ENCODE assay signal across 30 cellular contexts in genomic region chr4:10011885-10012284, GRCh38. TPM values are rescaled to one million over a fixed set of nuclear protein-coding genes. Genes with fewer than 3 reads are reported as not detected.
"Had no signal": no experiment of that assay in that cellular context is flagged by ENCODE, and none has a peak within 500 bp of the region (broad histone marks: within the 10 kb centered on the region; RNA-seq: fewer than 3 reads in every experiment).

No MANE protein-coding gene starts in this region.

- H3K4me3 Mint-ChIP-seq: activated B cell treated with CpG ODN at 0.5 μM for 24 hours; activated CD4-positive, alpha-beta T cell treated with anti-CD3 and anti-CD28 coated beads for 36 hours; activated naive CD4-positive, alpha-beta T cell treated with anti-CD3 and anti-CD28 coated beads for 36 hours; activated naive CD8-positive, alpha-beta T cell treated with anti-CD3 and anti-CD28 coated beads, Interleukin-2, amount 10 ng/mL, durations not matched to agents 7 days and 5 days; effector memory CD8-positive, alpha-beta T cell; immature natural killer cell; mesothelial cell of epicardium; naive B cell had no signal

- ATAC-seq: activated CD4-positive, alpha-beta T cell treated with anti-CD3 and anti-CD28 coated beads for 36 hours; effector memory CD8-positive, alpha-beta T cell; heart left ventricle; sciatic nerve; stimulated activated naive CD8-positive, alpha-beta T cell treated with anti-CD3 and anti-CD28 coated beads, Interleukin-15, Interleukin-2, amounts not matched to agents 100 U/mL and 50 U/mL, for 24 hours had no signal

- H3K36me3 ChIP-seq: brain microvascular endothelial cell, heart left ventricle, ovary, transverse colon had no signal

- H3K4me1 ChIP-seq: testis had no signal

- H3K27me3 ChIP-seq: brain microvascular endothelial cell, heart left ventricle, ovary, testis, transverse colon had no signal

- H3K4me3 ChIP-seq: heart left ventricle, ovary, skin epidermis, testis, transverse colon had no signal

- H3K27ac Mint-ChIP-seq: activated B cell treated with CpG ODN at 0.5 μM for 24 hours; activated CD4-positive, alpha-beta T cell treated with anti-CD3 and anti-CD28 coated beads for 36 hours; activated naive CD4-positive, alpha-beta T cell treated with anti-CD3 and anti-CD28 coated beads for 36 hours; activated naive CD8-positive, alpha-beta T cell treated with anti-CD3 and anti-CD28 coated beads, Interleukin-2, amount 10 ng/mL, durations not matched to agents 7 days and 5 days; effector memory CD8-positive, alpha-beta T cell; mesothelial cell of epicardium; progenitor cell of endocrine pancreas had no signal

- DNase-seq: activated B cell treated with CpG ODN at 0.5 μM for 24 hours; activated CD4-positive, alpha-beta T cell treated with anti-CD3 and anti-CD28 coated beads for 36 hours; activated CD4-positive, alpha-beta T cell treated with anti-CD3 and anti-CD28 coated beads, Interleukin-2, amount 50 U/mL, for 4 hours; activated effector memory CD4-positive, alpha-beta T cell treated with Interleukin-2 at 50 U/mL for 16 hours; activated naive CD4-positive, alpha-beta T cell treated with anti-CD3 and anti-CD28 coated beads for 36 hours; activated naive CD8-positive, alpha-beta T cell treated with anti-CD3 and anti-CD28 coated beads, Interleukin-2, amount 10 ng/mL, durations not matched to agents 7 days and 5 days; activated T-cell treated with anti-CD3 and anti-CD28 coated beads for 4 hours; amniotic stem cell; brain microvascular endothelial cell; caudate nucleus; cortex of kidney; effector memory CD8-positive, alpha-beta T cell; foreskin fibroblast; heart left ventricle; hypothalamus; immature natural killer cell; kidney; naive B cell; ovary; stimulated activated CD4-positive, alpha-beta T cell treated with anti-CD3 and anti-CD28 coated beads, Interleukin-12 subunit alpha, Interleukin-12 subunit beta, amount 100 ng/mL, for 4 hours; stimulated activated CD4-positive, alpha-beta T cell treated with anti-CD3 and anti-CD28 coated beads, Interleukin-4, amount 100 ng/mL, for 1 hour; stimulated activated naive CD8-positive, alpha-beta T cell treated with anti-CD3 and anti-CD28 coated beads, Interleukin-15, Interleukin-2, amounts not matched to agents 100 U/mL and 50 U/mL, for 24 hours; T-helper 2 cell; testis; transverse colon had no signal

- H3K9me3 Mint-ChIP-seq: activated B cell treated with CpG ODN at 0.5 μM for 24 hours; activated naive CD4-positive, alpha-beta T cell treated with anti-CD3 and anti-CD28 coated beads for 36 hours; activated naive CD8-positive, alpha-beta T cell treated with anti-CD3 and anti-CD28 coated beads, Interleukin-2, amount 10 ng/mL, durations not matched to agents 7 days and 5 days; effector memory CD8-positive, alpha-beta T cell; immature natural killer cell; mesothelial cell of epicardium had no signal

- H3K27ac ChIP-seq: brain microvascular endothelial cell, heart left ventricle, ovary, skin epidermis, testis, transverse colon had no signal

- H3K36me3 Mint-ChIP-seq: mesothelial cell of epicardium, naive B cell had no signal

- H3K9me3 ChIP-seq: heart left ventricle, ovary, testis, transverse colon had no signal

- H3K27me3 Mint-ChIP-seq: activated B cell treated with CpG ODN at 0.5 μM for 24 hours; activated CD4-positive, alpha-beta T cell treated with anti-CD3 and anti-CD28 coated beads for 36 hours; activated naive CD8-positive, alpha-beta T cell treated with anti-CD3 and anti-CD28 coated beads, Interleukin-2, amount 10 ng/mL, durations not matched to agents 7 days and 5 days; effector memory CD8-positive, alpha-beta T cell; naive B cell; progenitor cell of endocrine pancreas had no signal

RNA-seq across cellular contexts. Expression of gene SLC2A9, which starts 9.4 kb away (rescaled TPM):
- polyA plus RNA-seq: neural cell had no signal
